17 cellular contexts compared by ENCODE assay signal in the genomic region with DNA sequence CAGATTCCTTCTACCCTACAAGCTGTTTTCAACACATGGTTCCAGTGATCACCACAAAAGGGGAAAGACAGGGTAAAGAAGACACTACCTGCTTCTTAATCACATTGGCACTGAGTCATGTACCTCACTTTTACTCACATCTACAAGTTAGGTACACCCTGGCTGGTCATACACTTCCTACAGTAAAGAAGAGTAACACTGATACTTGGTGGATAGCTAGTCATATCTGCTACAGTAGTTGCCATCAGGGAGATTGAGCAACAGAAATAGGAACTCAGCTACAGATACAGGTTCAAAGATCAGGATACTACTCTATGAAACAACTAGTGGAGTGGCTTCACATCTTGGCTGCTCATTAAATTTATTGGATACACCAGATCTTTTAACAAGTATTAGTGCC.
DNase-seq lines count a peak whose midpoint lies in the region; ATAC-seq, FAIRE-seq and TF ChIP-seq lines count a peak whose summit lies in the region.
"Had no signal": no experiment of that assay in that cellular context is flagged by ENCODE, and none has a peak within 500 bp of the region (broad histone marks: within the 10 kb centered on the region; RNA-seq: fewer than 3 reads in every experiment).

No MANE protein-coding gene starts in this region.

- ATAC-seq in activated T-helper 17 cell treated with anti-CD3 and anti-CD28 coated beads, Interleukin-2, amount 50 U/mL, for 72 hours (replicated peaks) = peak; percentile 65
- ATAC-seq in stimulated activated effector memory CD8-positive, alpha-beta T cell treated with anti-CD3 and anti-CD28 coated beads, Interleukin-12 subunit alpha, Interleukin-12 subunit beta, amount 100 ng/mL, for 72 hours = peak; percentile 77
- no peak for ATAC-seq in activated naive CD8-positive, alpha-beta T cell treated with anti-CD3 and anti-CD28 coated beads, Interleukin-2, amount 50 U/mL, for 24 hours
- no peak for ATAC-seq in Right ventricle myocardium inferior
- ATAC-seq: GM12878, HCT116 had no signal

- H3K9me3 Mint-ChIP-seq in activated T-helper 17 cell treated with anti-CD3 and anti-CD28 coated beads, Interleukin-2, amount 50 U/mL, for 72 hours = no peaks in the 10 kb centered on the region
- no peaks in the 10 kb centered on the region for H3K9me3 Mint-ChIP-seq in stimulated activated effector memory CD8-positive, alpha-beta T cell treated with anti-CD3 and anti-CD28 coated beads, Interleukin-12 subunit alpha, Interleukin-12 subunit beta, amount 100 ng/mL, for 72 hours
- no peaks in the 10 kb centered on the region for H3K9me3 Mint-ChIP-seq in activated naive CD8-positive, alpha-beta T cell treated with anti-CD3 and anti-CD28 coated beads, Interleukin-2, amount 50 U/mL, for 24 hours
- H3K9me3 Mint-ChIP-seq: CD4-positive, alpha-beta T cell had no signal

- no peak for TF ChIP-seq POLR2A in GM12891 (IDR thresholded peaks at IDR 0.05; ENCODE audit: low read depth, low read length)

- H3K4me3 Mint-ChIP-seq in activated T-helper 17 cell treated with anti-CD3 and anti-CD28 coated beads, Interleukin-2, amount 50 U/mL, for 72 hours = no peak overlapping the region
- H3K4me3 Mint-ChIP-seq in stimulated activated effector memory CD8-positive, alpha-beta T cell treated with anti-CD3 and anti-CD28 coated beads, Interleukin-12 subunit alpha, Interleukin-12 subunit beta, amount 100 ng/mL, for 72 hours = no peak overlapping the region
- H3K4me3 Mint-ChIP-seq in activated naive CD8-positive, alpha-beta T cell treated with anti-CD3 and anti-CD28 coated beads, Interleukin-2, amount 50 U/mL, for 24 hours = no peak overlapping the region
- H3K4me3 Mint-ChIP-seq: B cell; CD4-positive, alpha-beta T cell had no signal

- H3K4me1 Mint-ChIP-seq in activated T-helper 17 cell treated with anti-CD3 and anti-CD28 coated beads, Interleukin-2, amount 50 U/mL, for 72 hours = no peaks in the 10 kb centered on the region
- H3K4me1 Mint-ChIP-seq in stimulated activated effector memory CD8-positive, alpha-beta T cell treated with anti-CD3 and anti-CD28 coated beads, Interleukin-12 subunit alpha, Interleukin-12 subunit beta, amount 100 ng/mL, for 72 hours = no peaks in the 10 kb centered on the region
- H3K4me1 Mint-ChIP-seq in activated naive CD8-positive, alpha-beta T cell treated with anti-CD3 and anti-CD28 coated beads, Interleukin-2, amount 50 U/mL, for 24 hours = no peaks in the 10 kb centered on the region
- H3K4me1 Mint-ChIP-seq: B cell had no signal

- no peak overlapping the region for H3K27ac Mint-ChIP-seq in activated T-helper 17 cell treated with anti-CD3 and anti-CD28 coated beads, Interleukin-2, amount 50 U/mL, for 72 hours
- H3K27ac Mint-ChIP-seq in stimulated activated effector memory CD8-positive, alpha-beta T cell treated with anti-CD3 and anti-CD28 coated beads, Interleukin-12 subunit alpha, Interleukin-12 subunit beta, amount 100 ng/mL, for 72 hours = no peak overlapping the region
- no peak overlapping the region for H3K27ac Mint-ChIP-seq in activated naive CD8-positive, alpha-beta T cell treated with anti-CD3 and anti-CD28 coated beads, Interleukin-2, amount 50 U/mL, for 24 hours
- H3K27ac Mint-ChIP-seq: B cell; CD4-positive, alpha-beta T cell had no signal

- FAIRE-seq in GM12891 (lab: Jason Lieb, UNC) = peak; percentile 5
- FAIRE-seq: GM12878, H54 had no signal

- intact Hi-C loops in Right ventricle myocardium inferior (cut with DNase I) = no loop called here

- no peaks in the 10 kb centered on the region for H3K36me3 Mint-ChIP-seq in activated T-helper 17 cell treated with anti-CD3 and anti-CD28 coated beads, Interleukin-2, amount 50 U/mL, for 72 hours (ENCODE audit: low read depth)
- H3K36me3 Mint-ChIP-seq in stimulated activated effector memory CD8-positive, alpha-beta T cell treated with anti-CD3 and anti-CD28 coated beads, Interleukin-12 subunit alpha, Interleukin-12 subunit beta, amount 100 ng/mL, for 72 hours = no peaks in the 10 kb centered on the region
- H3K36me3 Mint-ChIP-seq in activated naive CD8-positive, alpha-beta T cell treated with anti-CD3 and anti-CD28 coated beads, Interleukin-2, amount 50 U/mL, for 24 hours (ENCODE audit: low read depth) = no peaks in the 10 kb centered on the region

- peaks cover 8% of the 10 kb centered on the region for H3K27me3 Mint-ChIP-seq in activated T-helper 17 cell treated with anti-CD3 and anti-CD28 coated beads, Interleukin-2, amount 50 U/mL, for 72 hours
- H3K27me3 Mint-ChIP-seq in activated naive CD8-positive, alpha-beta T cell treated with anti-CD3 and anti-CD28 coated beads, Interleukin-2, amount 50 U/mL, for 24 hours = peaks cover 2% of the 10 kb centered on the region
- H3K27me3 Mint-ChIP-seq: B cell had no signal

- peak; percentile 25 for DNase-seq in NOMO-1 treated with DMSO at 0.1 percent for 48 hours (lab: John Stamatoyannopoulos, UW; ENCODE audit: unreplicated experiment)
- no peak for DNase-seq in NOMO-1 (lab: John Stamatoyannopoulos, UW; ENCODE audit: unreplicated experiment in 2 of 2)
- no peak for DNase-seq in GM12891 (ENCODE audit: insufficient read length, low spot score)
- no peak for DNase-seq in stimulated activated effector memory CD8-positive, alpha-beta T cell treated with anti-CD3 and anti-CD28 coated beads, Interleukin-12 subunit alpha, Interleukin-12 subunit beta, amount 100 ng/mL, for 72 hours (ENCODE audit: low spot score in 2 of 2)
- DNase-seq in activated naive CD8-positive, alpha-beta T cell treated with anti-CD3 and anti-CD28 coated beads, Interleukin-2, amount 50 U/mL, for 24 hours = no peak
- DNase-seq in Right ventricle myocardium inferior (ENCODE audit: missing footprints) = no peak
- DNase-seq: 8988T; Calu3; CD4-positive, alpha-beta T cell; DMS79; GM23248; IMR-90 had no signal

TF ChIP-seq in GM12891, 5 proteins besides CTCF, POLR2A, EP300 and RAD21:
- TF ChIP-seq PAX5 (IDR thresholded peaks at IDR 0.05; ENCODE audit: insufficient read depth, low read length, severe bottlenecking) (no peak), SPI1 (IDR thresholded peaks at IDR 0.05; ENCODE audit: low read depth, low read length) (no peak), POU2F2 (IDR thresholded peaks at IDR 0.05; ENCODE audit: low read depth, low read length) (no peak), TAF1 (IDR thresholded peaks at IDR 0.05; ENCODE audit: low read depth, low read length) (no peak), POLR2AphosphoS5 (IDR thresholded peaks at IDR 0.05; ENCODE audit: low read depth, low read length) (no peak)

Comparison
In these comparisons a context has a peak if more than half of its experiments do, and no peak if none do; other contexts are left out.
1. ATAC-seq: peak in activated T-helper 17 cell treated with anti-CD3 and anti-CD28 coated beads, Interleukin-2, amount 50 U/mL, for 72 hours (single experiment) and stimulated activated effector memory CD8-positive, alpha-beta T cell treated with anti-CD3 and anti-CD28 coated beads, Interleukin-12 subunit alpha, Interleukin-12 subunit beta, amount 100 ng/mL, for 72 hours (single experiment); none in activated naive CD8-positive, alpha-beta T cell treated with anti-CD3 and anti-CD28 coated beads, Interleukin-2, amount 50 U/mL, for 24 hours (single experiment) and Right ventricle myocardium inferior (single experiment).